22 cellular contexts compared by ENCODE assay signal in the genomic region with DNA sequence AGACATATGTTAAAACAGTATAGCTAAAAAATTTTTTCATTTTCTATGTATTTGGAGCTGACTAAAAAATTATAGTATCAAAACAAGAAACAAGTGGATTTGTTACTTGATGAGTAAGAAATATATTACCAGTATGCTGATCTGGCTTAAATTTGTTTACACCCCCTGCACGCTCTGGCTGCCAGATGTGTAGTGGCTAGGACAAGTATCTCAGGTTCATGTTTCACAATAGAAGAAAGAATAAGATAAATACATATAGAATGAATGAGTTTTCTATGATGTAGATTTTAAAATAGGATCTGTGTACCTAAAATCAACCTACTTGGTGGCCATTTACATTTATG.
"Had no signal": no experiment of that assay in that cellular context is flagged by ENCODE, and none has a peak within 500 bp of the region (broad histone marks: within the 10 kb centered on the region; RNA-seq: fewer than 3 reads in every experiment).

No MANE protein-coding gene starts in this region.

- H3K27me3 ChIP-seq: foreskin keratinocyte, heart right ventricle, left lung, right lobe of liver, thyroid gland, upper lobe of left lung, vagina had no signal

- H3K4me1 ChIP-seq: foreskin keratinocyte had no signal

- H3K4me3 ChIP-seq: heart right ventricle, left lung, lower lobe of right lung, mucosa of descending colon, thyroid gland, upper lobe of left lung had no signal

- DNase-seq: activated CD4-positive, alpha-beta T cell treated with anti-CD3 and anti-CD28 coated beads for 4 hours; activated CD4-positive, alpha-beta T cell treated with anti-CD3 and anti-CD28 coated beads, Interleukin-2, amount 50 U/mL, for 4 hours; activated CD4-positive, CD25-positive, alpha-beta regulatory T cell; activated CD8-positive, alpha-beta memory T cell treated with anti-CD3 and anti-CD28 coated beads, Interleukin-2, amount 50 U/mL, for 48 hours; activated gamma-delta T cell treated with Interleukin-2 at 50 U/mL for 16 hours; activated T-cell treated with anti-CD3 and anti-CD28 coated beads, Interleukin-2, amount 50 U/mL, for 24 hours; anterior cingulate cortex; effector CD8-positive, alpha-beta T cell; erythroblast; foreskin keratinocyte; heart right ventricle; lower lobe of right lung; mesendoderm; mucosa of descending colon; posterior cingulate gyrus; stimulated activated CD4-positive, alpha-beta T cell treated with anti-CD3 and anti-CD28 coated beads, Interleukin-2, amount 100 ng/mL, for 48 hours; stimulated activated naive CD8-positive, alpha-beta T cell treated with anti-CD3 and anti-CD28 coated beads, Interleukin-15, amount 100 ng/mL, for 72 hours; thyroid gland; upper lobe of left lung had no signal

- H3K27ac ChIP-seq: foreskin keratinocyte, heart right ventricle, left lung, lower lobe of right lung, thyroid gland, upper lobe of left lung, vagina had no signal

- H3K9me3 ChIP-seq: heart right ventricle, left lung, lower lobe of right lung, mucosa of descending colon, right lobe of liver, thyroid gland, upper lobe of left lung, vagina had no signal
